29 cellular contexts compared by ENCODE assay signal in the genomic region with DNA sequence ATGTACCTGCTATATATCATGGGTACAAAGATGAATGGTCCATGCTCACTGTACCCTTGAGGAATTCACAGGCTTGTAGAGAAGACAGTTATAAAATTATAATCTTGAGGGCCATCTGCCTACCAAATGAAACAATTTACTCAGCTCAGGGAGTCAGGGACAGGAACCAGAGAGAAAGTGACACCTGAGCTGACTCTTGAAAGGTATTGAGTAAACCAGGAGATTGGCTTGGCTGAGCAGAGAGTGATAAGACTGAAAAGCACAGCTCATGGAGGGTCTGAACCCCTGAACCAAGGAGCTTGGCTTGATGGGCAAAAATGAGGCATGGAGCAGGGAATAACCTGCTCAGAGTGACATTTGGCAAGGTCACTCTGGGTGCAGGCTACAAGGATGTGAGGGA.
DNase-seq lines count a peak whose midpoint lies in the region; ATAC-seq and TF ChIP-seq lines count a peak whose summit lies in the region.
"Had no signal": no experiment of that assay in that cellular context is flagged by ENCODE, and none has a peak within 500 bp of the region (broad histone marks: within the 10 kb centered on the region; RNA-seq: fewer than 3 reads in every experiment).

No MANE protein-coding gene starts in this region.

- DNase-seq in NCI-H2029 (lab: John Stamatoyannopoulos, UW): peak; percentile 48
- DNase-seq in NCI-H2029 treated with DMSO at 0.1 percent for 48 hours (lab: John Stamatoyannopoulos, UW): no peak
- peak; percentile 81 for DNase-seq in esophagus muscularis mucosa (ENCODE audit: extremely low spot score)
- no peak for DNase-seq in activated T-cell treated with anti-CD3 and anti-CD28 coated beads, Interleukin-2, amount 50 U/mL, for 24 hours
- DNase-seq in right atrium auricular region (ENCODE audit: low spot score): no peak
- DNase-seq: activated B cell treated with CpG ODN at 0.5 μM for 24 hours; activated CD4-positive, alpha-beta T cell treated with anti-CD3 and anti-CD28 coated beads, Interleukin-2, amount 50 U/mL, for 4 hours; activated effector memory CD4-positive, alpha-beta T cell treated with Interleukin-2 at 50 U/mL for 16 hours; activated naive CD8-positive, alpha-beta T cell treated with anti-CD3 and anti-CD28 coated beads, Interleukin-2, amount 10 ng/mL, durations not matched to agents 7 days and 5 days; CD8-positive, alpha-beta T cell; DMS153; dorsolateral prefrontal cortex; GDM1; glutamatergic neuron; midbrain; NCI-H1048; NCI-H187 treated with DMSO at 0.1 percent for 48 hours; NCI-H524 treated with DMSO at 0.1 percent for 48 hours; pancreas; right cardiac atrium; RPMI8226; stimulated activated CD4-positive, alpha-beta T cell treated with anti-CD3 and anti-CD28 coated beads, Interleukin-4, amount 100 ng/mL, for 4 hours; tibial artery had no signal

- no peak for TF ChIP-seq CTCF in esophagus muscularis mucosa (IDR thresholded peaks at IDR 0.05)
- TF ChIP-seq CTCF in right atrium auricular region (IDR thresholded peaks at IDR 0.05): no peak

- H3K27me3 ChIP-seq in esophagus muscularis mucosa: no peaks in the 10 kb centered on the region
- no peaks in the 10 kb centered on the region for H3K27me3 ChIP-seq in right atrium auricular region
- H3K27me3 ChIP-seq: dorsolateral prefrontal cortex, pancreas, tibial artery had no signal

- intact Hi-C loops in esophagus muscularis mucosa (cut with DNase I): no loop called here

- no peaks in the 10 kb centered on the region for H3K27me3 Mint-ChIP-seq in activated T-cell treated with anti-CD3 and anti-CD28 coated beads, Interleukin-2, amount 50 U/mL, for 24 hours
- H3K27me3 Mint-ChIP-seq: stimulated activated naive CD8-positive, alpha-beta T cell treated with anti-CD3 and anti-CD28 coated beads, Interleukin-15, Interleukin-2, amounts not matched to agents 100 ng/mL and 50 ng/mL, for 24 hours had no signal

- H3K27ac Mint-ChIP-seq in activated T-cell treated with anti-CD3 and anti-CD28 coated beads, Interleukin-2, amount 50 U/mL, for 24 hours: no peak overlapping the region
- H3K27ac Mint-ChIP-seq: activated B cell treated with CpG ODN at 0.5 μM for 24 hours; activated naive CD8-positive, alpha-beta T cell treated with anti-CD3 and anti-CD28 coated beads, Interleukin-2, amount 10 ng/mL, durations not matched to agents 7 days and 5 days; CD8-positive, alpha-beta T cell; natural killer cell treated with Interleukin-12 subunit alpha and Interleukin-12 subunit beta and Interleukin-15 and Interleukin-18, amount 100 ng/mL, for 72 hours; stimulated activated naive CD8-positive, alpha-beta T cell treated with anti-CD3 and anti-CD28 coated beads, Interleukin-15, Interleukin-2, amounts not matched to agents 100 ng/mL and 50 ng/mL, for 24 hours had no signal

- TF ChIP-seq EP300 in esophagus muscularis mucosa (IDR thresholded peaks at IDR 0.05): no peak

- no peak overlapping the region for H3K4me3 Mint-ChIP-seq in activated T-cell treated with anti-CD3 and anti-CD28 coated beads, Interleukin-2, amount 50 U/mL, for 24 hours
- H3K4me3 Mint-ChIP-seq: activated B cell treated with CpG ODN at 0.5 μM for 24 hours; activated naive CD8-positive, alpha-beta T cell treated with anti-CD3 and anti-CD28 coated beads, Interleukin-2, amount 10 ng/mL, durations not matched to agents 7 days and 5 days; CD8-positive, alpha-beta T cell; natural killer cell treated with Interleukin-12 subunit alpha and Interleukin-12 subunit beta and Interleukin-15 and Interleukin-18, amount 100 ng/mL, for 72 hours; stimulated activated naive CD8-positive, alpha-beta T cell treated with anti-CD3 and anti-CD28 coated beads, Interleukin-15, Interleukin-2, amounts not matched to agents 100 ng/mL and 50 ng/mL, for 24 hours had no signal

- no peak overlapping the region for H3K4me3 ChIP-seq in esophagus muscularis mucosa
- H3K4me3 ChIP-seq in right atrium auricular region: no peak overlapping the region
- H3K4me3 ChIP-seq: dorsolateral prefrontal cortex, pancreas, tibial artery had no signal

- H3K9me3 ChIP-seq in esophagus muscularis mucosa (no peaks in the 10 kb centered on the region), right atrium auricular region (no peaks in the 10 kb centered on the region)
- H3K9me3 ChIP-seq: pancreas, tibial artery had no signal

- H3K4me1 ChIP-seq in esophagus muscularis mucosa (peaks cover 0 to 1% (median 0%) of the 10 kb centered on the region in 4 donors), right atrium auricular region (no peaks in the 10 kb centered on the region)
- H3K4me1 ChIP-seq: pancreas had no signal

- H3K27ac ChIP-seq in esophagus muscularis mucosa (replicated peaks in 1 of 4): no peak overlapping the region
- no peak overlapping the region for H3K27ac ChIP-seq in right atrium auricular region
- H3K27ac ChIP-seq: 22Rv1, dorsolateral prefrontal cortex, pancreas, tibial artery had no signal

- no peaks in the 10 kb centered on the region for H3K36me3 ChIP-seq in esophagus muscularis mucosa
- no peaks in the 10 kb centered on the region for H3K36me3 ChIP-seq in right atrium auricular region
- H3K36me3 ChIP-seq: pancreas, tibial artery had no signal

- no peaks in the 10 kb centered on the region for H3K36me3 Mint-ChIP-seq in activated T-cell treated with anti-CD3 and anti-CD28 coated beads, Interleukin-2, amount 50 U/mL, for 24 hours (ENCODE audit: low read depth)
- H3K36me3 Mint-ChIP-seq: activated naive CD8-positive, alpha-beta T cell treated with anti-CD3 and anti-CD28 coated beads, Interleukin-2, amount 10 ng/mL, durations not matched to agents 7 days and 5 days; CD8-positive, alpha-beta T cell; natural killer cell treated with Interleukin-12 subunit alpha and Interleukin-12 subunit beta and Interleukin-15 and Interleukin-18, amount 100 ng/mL, for 72 hours had no signal

- H3K9me3 Mint-ChIP-seq in activated T-cell treated with anti-CD3 and anti-CD28 coated beads, Interleukin-2, amount 50 U/mL, for 24 hours: no peaks in the 10 kb centered on the region
- H3K9me3 Mint-ChIP-seq: activated B cell treated with CpG ODN at 0.5 μM for 24 hours; activated naive CD8-positive, alpha-beta T cell treated with anti-CD3 and anti-CD28 coated beads, Interleukin-2, amount 10 ng/mL, durations not matched to agents 7 days and 5 days; CD8-positive, alpha-beta T cell; natural killer cell treated with Interleukin-12 subunit alpha and Interleukin-12 subunit beta and Interleukin-15 and Interleukin-18, amount 100 ng/mL, for 72 hours; stimulated activated naive CD8-positive, alpha-beta T cell treated with anti-CD3 and anti-CD28 coated beads, Interleukin-15, Interleukin-2, amounts not matched to agents 100 ng/mL and 50 ng/mL, for 24 hours had no signal

- ATAC-seq in GM19468 (IDR thresholded peaks at IDR 0.05; ENCODE audit: extremely low read depth, unreplicated experiment): peak; percentile 54
- ATAC-seq in HG03097 (IDR thresholded peaks at IDR 0.05; ENCODE audit: low FRiP score, unreplicated experiment): peak; percentile 66
- no peak for ATAC-seq in HG02870 (IDR thresholded peaks at IDR 0.05; ENCODE audit: unreplicated experiment)
- ATAC-seq: CD8-positive, alpha-beta T cell; natural killer cell treated with Interleukin-12 subunit alpha and Interleukin-12 subunit beta and Interleukin-15 and Interleukin-18, amount 100 ng/mL, for 72 hours; pancreas; right cardiac atrium had no signal

- no peak for TF ChIP-seq POLR2A in esophagus muscularis mucosa (IDR thresholded peaks at IDR 0.05; ENCODE audit: low read depth)

- H3K4me1 Mint-ChIP-seq in activated T-cell treated with anti-CD3 and anti-CD28 coated beads, Interleukin-2, amount 50 U/mL, for 24 hours (ENCODE audit: low read depth): no peaks in the 10 kb centered on the region
- H3K4me1 Mint-ChIP-seq: activated B cell treated with CpG ODN at 0.5 μM for 24 hours; activated naive CD8-positive, alpha-beta T cell treated with anti-CD3 and anti-CD28 coated beads, Interleukin-2, amount 10 ng/mL, durations not matched to agents 7 days and 5 days had no signal

Comparison
In these comparisons a context has a peak if more than half of its experiments do, and no peak if none do; other contexts are left out.
1. DNase-seq: peak in NCI-H2029 (single experiment) and esophagus muscularis mucosa (single experiment); none in NCI-H2029 treated with DMSO at 0.1 percent for 48 hours (single experiment), activated T-cell treated with anti-CD3 and anti-CD28 coated beads, Interleukin-2, amount 50 U/mL, for 24 hours (single experiment) and right atrium auricular region (single experiment).